Comparison of ENCODE assay signal across 18 cellular contexts in genomic region chr15:68057089-68057488, GRCh38. TPM values are rescaled to one million over a fixed set of nuclear protein-coding genes. Genes with fewer than 3 reads are reported as not detected.
DNase-seq lines count a peak whose midpoint lies in the region; ATAC-seq, FAIRE-seq and TF ChIP-seq lines count a peak whose summit lies in the region.
"Had no signal": no experiment of that assay in that cellular context is flagged by ENCODE, and none has a peak within 500 bp of the region (broad histone marks: within the 10 kb centered on the region; RNA-seq: fewer than 3 reads in every experiment).

No MANE protein-coding gene starts in this region.

- no peak for ATAC-seq in GM12878
- ATAC-seq in naive thymus-derived CD8-positive, alpha-beta T cell = no peak
- ATAC-seq: HCT116 had no signal

- TF ChIP-seq CTCF in HFFc6 (IDR thresholded peaks at IDR 0.05) (no peak), GM12878 (IDR thresholded peaks at IDR 0.05 in 2 of 3, conservative IDR thresholded peaks at IDR 0.05 in 1 of 3; ENCODE audit: control insufficient read depth in 2 of 3, extremely low read depth in 1 of 3, insufficient read depth in 1 of 3, low read depth in 3 of 3, low read length in 3 of 3) (no peak)

- no peaks in the 10 kb centered on the region; the same call in 1 of the 2 replicates for H3K27me3 Mint-ChIP-seq in HFFc6 (ENCODE audit: insufficient read depth)
- H3K27me3 Mint-ChIP-seq in naive thymus-derived CD8-positive, alpha-beta T cell = peaks cover 0 to 7% (median 2%) of the 10 kb centered on the region in 5 donors

- H3K36me3 ChIP-seq in BLaER1 treated with 17β-estradiol and CSF1 and Interleukin-3, amounts not matched to agents 10 nM and 100 nM = peaks cover 8 to 37% (median 18%) of the 10 kb centered on the region in 11 experiments; a peak in 19 of 22 replicates
- peaks cover 0 to 12% of the 10 kb centered on the region in 2 experiments; a peak in 1 of 4 replicates for H3K36me3 ChIP-seq in GM12878 (ENCODE audit: control insufficient read depth in 2 of 2, insufficient read depth in 2 of 2, low read length in 1 of 2)
- H3K36me3 ChIP-seq: left ventricle myocardium inferior, ovary, uterus had no signal

- H3K4me2 ChIP-seq in BLaER1 treated with 17β-estradiol and CSF1 and Interleukin-3, amounts not matched to agents 10 nM and 100 nM = peak overlapping the region; percentile 66 to 93 (median 85); a peak in 20 of 22 replicates
- H3K4me2 ChIP-seq in GM12878 (ENCODE audit: control insufficient read depth, insufficient read depth) = peak overlapping the region; percentile 26

- BruUV-seq in GM12878 (replicated peaks; lab: Mats Ljungman, UMichigan) = no TSS peak

- H3K79me2 ChIP-seq in GM12878 (ENCODE audit: control insufficient read depth, insufficient read depth, low read length) = peaks cover 79% of the 10 kb centered on the region

- H3K27ac Mint-ChIP-seq in HFFc6 = no peak overlapping the region
- H3K27ac Mint-ChIP-seq in naive thymus-derived CD8-positive, alpha-beta T cell = no peak overlapping the region
- H3K27ac Mint-ChIP-seq: activated T-helper 2 cell treated with anti-CD3 and anti-CD28 coated beads, Interferon-gamma antibody, Interleukin-2, Interleukin-4, amounts not matched to agents 10 μg/mL and 5 μg/mL and 100 μg/mL, durations not matched to agents 14 hours and 24 hours and 36 hours had no signal

- peaks cover 0 to 7% (median 0%) of the 10 kb centered on the region in 11 experiments; a peak in 1 of 22 replicates for H3K9me3 ChIP-seq in BLaER1 treated with 17β-estradiol and CSF1 and Interleukin-3, amounts not matched to agents 10 nM and 100 nM (replicated peaks in 1 of 11)
- H3K9me3 ChIP-seq in GM12878 (replicated peaks; ENCODE audit: control insufficient read depth, insufficient read depth, low read length) = peaks cover 2% of the 10 kb centered on the region; the same call in 2 of the 3 replicates
- H3K9me3 ChIP-seq: left ventricle myocardium inferior, ovary, uterus had no signal

- H3K4me3 ChIP-seq in BLaER1 treated with 17β-estradiol and CSF1 and Interleukin-3, amounts not matched to agents 10 nM and 100 nM = peak overlapping the region in 5 of 10 experiments; percentile 90 to 99 (median 96); a peak in 7 of 20 replicates
- H3K4me3 ChIP-seq in GM12878 = peak overlapping the region; percentile 68
- H3K4me3 ChIP-seq: ovary had no signal

- peaks cover 72 to 78% (median 75%) of the 10 kb centered on the region in 11 experiments for H4K20me1 ChIP-seq in BLaER1 treated with 17β-estradiol and CSF1 and Interleukin-3, amounts not matched to agents 10 nM and 100 nM
- H4K20me1 ChIP-seq in GM12878 (ENCODE audit: control insufficient read depth, insufficient read depth) = no peaks in the 10 kb centered on the region

- peaks cover 18 to 61% (median 40%) of the 10 kb centered on the region in 10 experiments for H3K4me1 ChIP-seq in BLaER1 treated with 17β-estradiol and CSF1 and Interleukin-3, amounts not matched to agents 10 nM and 100 nM
- H3K4me1 ChIP-seq in GM12878 (ENCODE audit: control insufficient read depth, insufficient read depth, low read length) = peaks cover 6% of the 10 kb centered on the region
- H3K4me1 ChIP-seq: uterus had no signal

- no peaks in the 10 kb centered on the region for H3K36me3 Mint-ChIP-seq in HFFc6 (ENCODE audit: low read depth)
- H3K36me3 Mint-ChIP-seq in naive thymus-derived CD8-positive, alpha-beta T cell = peaks cover 0 to 18% (median 0%) of the 10 kb centered on the region in 3 donors

- no peak for TF ChIP-seq RAD21 in GM12878 (IDR thresholded peaks at IDR 0.05; ENCODE audit: insufficient read depth, low read depth, low read length)

- SMC1A ChIA-PET in GM12878 (lab: Charles Lee; ENCODE audit: uncharacterized antibody, unreplicated experiment) = interaction anchor here (1.0 to 5.0 kb wide), 10 partner anchors 21 to 195 kb away, joined by 3 to 35 read pairs (median 5); no protein-coding TSS in a partner anchor

- H3K9ac ChIP-seq in BLaER1 treated with 17β-estradiol and CSF1 and Interleukin-3, amounts not matched to agents 10 nM and 100 nM = peak overlapping the region in 9 of 11 experiments; percentile 95 to 99 (median 97); a peak in 12 of 22 replicates
- H3K9ac ChIP-seq in GM12878 (ENCODE audit: control insufficient read depth, insufficient read depth, low read length) = peak overlapping the region; percentile 91

- in situ Hi-C loops in GM12878 (cut with MboI) = loop anchor here (5.0 kb wide), 1 partner anchor 195 kb away; no protein-coding TSS in a partner anchor

- H3K27ac ChIP-seq in BLaER1 treated with 17β-estradiol and CSF1 and Interleukin-3, amounts not matched to agents 10 nM and 100 nM = 0 out of 22 replicates have a peak overlapping the region, but pooled peaks of 2 of the 11 experiments have one; percentile 92 to 96
- H3K27ac ChIP-seq in GM12878 (ENCODE audit: control insufficient read depth, insufficient read depth) = no peak overlapping the region
- H3K27ac ChIP-seq: left ventricle myocardium inferior, ovary had no signal

- intact Hi-C loops in GM12878 (cut with micrococcal nuclease; ENCODE audit: unreplicated experiment) = loop anchor here (5.0 kb wide), 1 partner anchor 95 kb away; no protein-coding TSS in a partner anchor

- POLR2A ChIA-PET in GM12878 (lab: Charles Lee) = interaction anchor here (0.5 to 4.0 kb wide), 6 partner anchors 8 to 194 kb away, joined by 3 to 18 read pairs (median 4); no protein-coding TSS in a partner anchor
- POLR2A ChIA-PET in naive thymus-derived CD8-positive, alpha-beta T cell (lab: Charles Lee) = no interaction called here

- CTCF ChIA-PET in GM12878 (lab: Yijun Ruan, JAX) = interaction anchor here (1.1 to 2.2 kb wide), 6 partner anchors 11 to 196 kb away, joined by 3 to 5 read pairs (median 4); no protein-coding TSS in a partner anchor

- TF ChIP-seq EP300 in GM12878 (IDR thresholded peaks at IDR 0.05; ENCODE audit: borderline replicate concordance in 1 of 2, control insufficient read depth in 1 of 2, low read depth in 2 of 2, low read length in 2 of 2) = no peak

- peak overlapping the region; percentile 93 for H3K4me3 Mint-ChIP-seq in HFFc6
- H3K4me3 Mint-ChIP-seq in naive thymus-derived CD8-positive, alpha-beta T cell = peak overlapping the region in 9 of 10 donors; percentile 12 to 95 (median 52)

- no peak overlapping the region for H2AFZ ChIP-seq in GM12878 (ENCODE audit: control insufficient read depth, low read depth, low read length)

- H3K4me1 Mint-ChIP-seq in HFFc6 (ENCODE audit: low read depth) = peaks cover 58% of the 10 kb centered on the region
- H3K4me1 Mint-ChIP-seq in naive thymus-derived CD8-positive, alpha-beta T cell = peaks cover 22 to 72% (median 59%) of the 10 kb centered on the region in 4 donors

- no peak for TF ChIP-seq POLR2A in GM12878 (IDR thresholded peaks at IDR 0.05; ENCODE audit: low read depth, low read length)

- DNase-seq in HFFc6 = no peak
- DNase-seq in GM12878 (ENCODE audit: low read depth, low spot score) = no peak
- DNase-seq in naive thymus-derived CD8-positive, alpha-beta T cell = no peak
- DNase-seq in activated CD4-positive, alpha-beta T cell treated with anti-CD3 and anti-CD28 coated beads, Interleukin-2, amount 50 U/mL, for 4 hours = no peak
- DNase-seq in NCI-H146 (lab: John Stamatoyannopoulos, UW) = no peak
- no peak for DNase-seq in stimulated activated CD4-positive, alpha-beta T cell treated with anti-CD3 and anti-CD28 coated beads, Interleukin-12 subunit alpha, Interleukin-12 subunit beta, amount 100 ng/mL, for 4 hours
- no peak for DNase-seq in medulla oblongata (ENCODE audit: extremely low spot score)
- DNase-seq: activated CD4-positive, alpha-beta T cell treated with anti-CD3 and anti-CD28 coated beads for 48 hours; head of caudate nucleus; left ventricle myocardium inferior; NCI-H1092; ovary; T-helper 1 cell; uterus had no signal

- FAIRE-seq in GM12878 (lab: Jason Lieb, UNC) = no peak
- FAIRE-seq: GM18507 had no signal

- no peaks in the 10 kb centered on the region for H3K9me3 Mint-ChIP-seq in HFFc6
- H3K9me3 Mint-ChIP-seq in naive thymus-derived CD8-positive, alpha-beta T cell = no peaks in the 10 kb centered on the region

- H3K27me3 ChIP-seq in BLaER1 treated with 17β-estradiol and CSF1 and Interleukin-3, amounts not matched to agents 10 nM and 100 nM = no peaks in the 10 kb centered on the region
- H3K27me3 ChIP-seq in GM12878 (replicated peaks in 1 of 2; ENCODE audit: control insufficient read depth in 2 of 2, insufficient read depth in 2 of 2, low read length in 1 of 2) = no peaks in the 10 kb centered on the region
- H3K27me3 ChIP-seq: ovary, uterus had no signal

- RAD21 ChIA-PET in GM12878 (lab: Charles Lee; ENCODE audit: unreplicated experiment) = interaction anchor here (1.0 to 4.8 kb wide), 7 partner anchors 30 to 194 kb away, joined by 3 to 38 read pairs (median 4); no protein-coding TSS in a partner anchor

TF ChIP-seq in GM12878, 131 proteins besides CTCF, POLR2A, EP300 and RAD21:
- TF ChIP-seq HDGF (IDR thresholded peaks at IDR 0.05) = no peak

RNA-seq across cellular contexts. Expression of gene PIAS1, which starts 3.0 kb away (rescaled TPM):
- total RNA-seq in HFFc6 (2021; fragmentation: NEBNext Ultra II Directional; extraction: Animal tissue kit (Norgen Biotek cat#: 25700)) = 10 to 100 TPM; 23.7 to 31.8 (median 27.6) TPM
- 530 and 583 TPM in 2 replicates for total RNA-seq in GM12878 (2013; cell fraction: nucleolus; rRNA removed)
- total RNA-seq in GM12878 (2014; rRNA removed) (39.0 and 39.1 TPM in 2 replicates), GM12878 (2014; rRNA removed; fragmentation: Illumina TruSeq; extraction: Trizol) (32.3 and 37.9 TPM in 2 replicates), GM12878 (2021) (34.8 and 35.0 TPM in 2 replicates)
- polyA plus RNA-seq in GM12878 (2011; ENCODE audit: low read depth) = 50.6 TPM
- polyA plus RNA-seq in GM12878 (2011; rRNA removed) (94.6 and 96.3 TPM in 2 replicates), GM12878 (2014; fragmentation: Illumina TruSeq; extraction: Trizol) (62.4 and 74.5 TPM in 2 replicates), GM12878 (2014; fragmentation: Nextera tagmentation; extraction: Ambion mirVana) (10 to 100 TPM; 20.2 to 22.2 TPM), GM12878 (2014; rRNA removed) (24.8 and 27.1 TPM in 2 replicates), GM12878 (2016; fragmentation: Nextera tagmentation; extraction: Ambion mirVana) (10 to 100 TPM; 60.6 to 61.4 TPM)
- 76.3 and 82.8 TPM in 2 replicates for polyA plus RNA-seq in GM12878 (2011; cell fraction: cytosol; rRNA removed)
- polyA plus RNA-seq in GM12878 (2011; cell fraction: nucleus; rRNA removed) = 118 and 121 TPM in 2 replicates
- polyA plus RNA-seq in GM12878 (2012) = 29.4 and 31.0 TPM in 2 replicates
- 141 and 178 TPM in 2 replicates for polyA minus RNA-seq in GM12878 (2011; rRNA and poly(A)+ RNA removed)
- 34.2 and 39.8 TPM in 2 replicates for polyA minus RNA-seq in GM12878 (2011; cell fraction: cytosol; rRNA and poly(A)+ RNA removed)
- polyA minus RNA-seq in GM12878 (2011; cell fraction: nucleus; rRNA and poly(A)+ RNA removed) = 146 and 188 TPM in 2 replicates
- 10 to 100 TPM; 90.0 to 94.1 TPM for total RNA-seq in naive thymus-derived CD8-positive, alpha-beta T cell
- 100 to 1,000 TPM; 120 to 149 (median 138) TPM for polyA plus RNA-seq in naive thymus-derived CD8-positive, alpha-beta T cell
